Comparison of ENCODE assay signal across 1 cellular context in the genomic region with DNA sequence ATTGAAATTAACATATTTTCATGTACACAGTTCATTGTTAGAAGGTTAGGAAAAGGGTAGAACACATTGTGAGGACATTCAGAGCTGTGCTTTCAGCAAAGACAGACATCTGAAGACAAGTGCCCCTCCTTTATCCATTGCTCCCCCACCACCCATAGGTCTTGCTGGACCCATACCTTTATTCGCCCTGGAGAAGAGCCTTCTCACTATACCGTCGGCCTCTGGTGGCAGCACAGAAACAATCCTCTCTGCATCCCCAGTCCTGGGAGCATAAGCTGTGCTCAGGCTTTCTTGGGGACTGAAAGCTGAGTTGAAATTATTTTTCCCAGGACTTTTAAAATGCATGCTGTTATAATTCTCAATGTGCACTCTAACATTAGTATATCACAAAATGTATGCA.
TF ChIP-seq lines count a peak whose summit lies in the region.

No MANE protein-coding gene starts in this region.

TF ChIP-seq in GM23338, 12 proteins besides CTCF, POLR2A, EP300 and RAD21:
- TF ChIP-seq, protein P1, sequence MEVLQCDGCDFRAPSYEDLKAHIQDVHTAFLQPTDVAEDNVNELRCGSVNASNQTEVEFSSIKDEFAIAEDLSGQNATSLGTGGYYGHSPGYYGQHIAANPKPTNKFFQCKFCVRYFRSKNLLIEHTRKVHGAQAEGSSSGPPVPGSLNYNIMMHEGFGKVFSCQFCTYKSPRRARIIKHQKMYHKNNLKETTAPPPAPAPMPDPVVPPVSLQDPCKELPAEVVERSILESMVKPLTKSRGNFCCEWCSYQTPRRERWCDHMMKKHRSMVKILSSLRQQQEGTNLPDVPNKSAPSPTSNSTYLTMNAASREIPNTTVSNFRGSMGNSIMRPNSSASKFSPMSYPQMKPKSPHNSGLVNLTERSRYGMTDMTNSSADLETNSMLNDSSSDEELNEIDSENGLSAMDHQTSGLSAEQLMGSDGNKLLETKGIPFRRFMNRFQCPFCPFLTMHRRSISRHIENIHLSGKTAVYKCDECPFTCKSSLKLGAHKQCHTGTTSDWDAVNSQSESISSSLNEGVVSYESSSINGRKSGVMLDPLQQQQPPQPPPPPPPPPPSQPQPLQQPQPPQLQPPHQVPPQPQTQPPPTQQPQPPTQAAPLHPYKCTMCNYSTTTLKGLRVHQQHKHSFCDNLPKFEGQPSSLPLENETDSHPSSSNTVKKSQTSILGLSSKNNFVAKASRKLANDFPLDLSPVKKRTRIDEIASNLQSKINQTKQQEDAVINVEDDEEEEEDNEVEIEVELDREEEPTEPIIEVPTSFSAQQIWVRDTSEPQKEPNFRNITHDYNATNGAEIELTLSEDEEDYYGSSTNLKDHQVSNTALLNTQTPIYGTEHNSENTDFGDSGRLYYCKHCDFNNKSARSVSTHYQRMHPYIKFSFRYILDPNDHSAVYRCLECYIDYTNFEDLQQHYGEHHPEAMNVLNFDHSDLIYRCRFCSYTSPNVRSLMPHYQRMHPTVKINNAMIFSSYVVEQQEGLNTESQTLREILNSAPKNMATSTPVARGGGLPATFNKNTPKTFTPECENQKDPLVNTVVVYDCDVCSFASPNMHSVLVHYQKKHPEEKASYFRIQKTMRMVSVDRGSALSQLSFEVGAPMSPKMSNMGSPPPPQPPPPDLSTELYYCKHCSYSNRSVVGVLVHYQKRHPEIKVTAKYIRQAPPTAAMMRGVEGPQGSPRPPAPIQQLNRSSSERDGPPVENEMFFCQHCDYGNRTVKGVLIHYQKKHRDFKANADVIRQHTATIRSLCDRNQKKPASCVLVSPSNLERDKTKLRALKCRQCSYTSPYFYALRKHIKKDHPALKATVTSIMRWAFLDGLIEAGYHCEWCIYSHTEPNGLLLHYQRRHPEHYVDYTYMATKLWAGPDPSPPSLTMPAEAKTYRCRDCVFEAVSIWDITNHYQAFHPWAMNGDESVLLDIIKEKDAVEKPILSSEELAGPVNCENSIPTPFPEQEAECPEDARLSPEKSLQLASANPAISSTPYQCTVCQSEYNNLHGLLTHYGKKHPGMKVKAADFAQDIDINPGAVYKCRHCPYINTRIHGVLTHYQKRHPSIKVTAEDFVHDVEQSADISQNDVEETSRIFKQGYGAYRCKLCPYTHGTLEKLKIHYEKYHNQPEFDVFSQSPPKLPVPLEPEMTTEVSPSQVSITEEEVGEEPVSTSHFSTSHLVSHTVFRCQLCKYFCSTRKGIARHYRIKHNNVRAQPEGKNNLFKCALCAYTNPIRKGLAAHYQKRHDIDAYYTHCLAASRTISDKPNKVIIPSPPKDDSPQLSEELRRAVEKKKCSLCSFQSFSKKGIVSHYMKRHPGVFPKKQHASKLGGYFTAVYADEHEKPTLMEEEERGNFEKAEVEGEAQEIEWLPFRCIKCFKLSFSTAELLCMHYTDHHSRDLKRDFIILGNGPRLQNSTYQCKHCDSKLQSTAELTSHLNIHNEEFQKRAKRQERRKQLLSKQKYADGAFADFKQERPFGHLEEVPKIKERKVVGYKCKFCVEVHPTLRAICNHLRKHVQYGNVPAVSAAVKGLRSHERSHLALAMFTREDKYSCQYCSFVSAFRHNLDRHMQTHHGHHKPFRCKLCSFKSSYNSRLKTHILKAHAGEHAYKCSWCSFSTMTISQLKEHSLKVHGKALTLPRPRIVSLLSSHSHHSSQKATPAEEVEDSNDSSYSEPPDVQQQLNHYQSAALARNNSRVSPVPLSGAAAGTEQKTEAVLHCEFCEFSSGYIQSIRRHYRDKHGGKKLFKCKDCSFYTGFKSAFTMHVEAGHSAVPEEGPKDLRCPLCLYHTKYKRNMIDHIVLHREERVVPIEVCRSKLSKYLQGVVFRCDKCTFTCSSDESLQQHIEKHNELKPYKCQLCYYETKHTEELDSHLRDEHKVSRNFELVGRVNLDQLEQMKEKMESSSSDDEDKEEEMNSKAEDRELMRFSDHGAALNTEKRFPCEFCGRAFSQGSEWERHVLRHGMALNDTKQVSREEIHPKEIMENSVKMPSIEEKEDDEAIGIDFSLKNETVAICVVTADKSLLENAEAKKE (CRISPR knock-in tag; IDR thresholded peaks at IDR 0.05) = no peak; the same call in 1 of the 2 replicates
- TF ChIP-seq POLR2AphosphoS5 (IDR thresholded peaks at IDR 0.05; ENCODE audit: low read depth) = no peak
- TF ChIP-seq EZH2phosphoT487 (IDR thresholded peaks at IDR 0.05; ENCODE audit: unreplicated experiment) = no peak
- TF ChIP-seq, protein P2, sequence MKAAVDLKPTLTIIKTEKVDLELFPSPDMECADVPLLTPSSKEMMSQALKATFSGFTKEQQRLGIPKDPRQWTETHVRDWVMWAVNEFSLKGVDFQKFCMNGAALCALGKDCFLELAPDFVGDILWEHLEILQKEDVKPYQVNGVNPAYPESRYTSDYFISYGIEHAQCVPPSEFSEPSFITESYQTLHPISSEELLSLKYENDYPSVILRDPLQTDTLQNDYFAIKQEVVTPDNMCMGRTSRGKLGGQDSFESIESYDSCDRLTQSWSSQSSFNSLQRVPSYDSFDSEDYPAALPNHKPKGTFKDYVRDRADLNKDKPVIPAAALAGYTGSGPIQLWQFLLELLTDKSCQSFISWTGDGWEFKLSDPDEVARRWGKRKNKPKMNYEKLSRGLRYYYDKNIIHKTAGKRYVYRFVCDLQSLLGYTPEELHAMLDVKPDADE (IDR thresholded peaks at IDR 0.05) = no peak
- no peak for TF ChIP-seq CREB1 (CRISPR knock-in tag; IDR thresholded peaks at IDR 0.05; ENCODE audit: low read depth)
- no peak for TF ChIP-seq ZNF114 (CRISPR knock-in tag; IDR thresholded peaks at IDR 0.05)
- no peak for TF ChIP-seq EZH2 (IDR thresholded peaks at IDR 0.05; ENCODE audit: low read depth, unreplicated experiment)
